ENCODE assay signal across 8 cellular contexts in the genomic region with DNA sequence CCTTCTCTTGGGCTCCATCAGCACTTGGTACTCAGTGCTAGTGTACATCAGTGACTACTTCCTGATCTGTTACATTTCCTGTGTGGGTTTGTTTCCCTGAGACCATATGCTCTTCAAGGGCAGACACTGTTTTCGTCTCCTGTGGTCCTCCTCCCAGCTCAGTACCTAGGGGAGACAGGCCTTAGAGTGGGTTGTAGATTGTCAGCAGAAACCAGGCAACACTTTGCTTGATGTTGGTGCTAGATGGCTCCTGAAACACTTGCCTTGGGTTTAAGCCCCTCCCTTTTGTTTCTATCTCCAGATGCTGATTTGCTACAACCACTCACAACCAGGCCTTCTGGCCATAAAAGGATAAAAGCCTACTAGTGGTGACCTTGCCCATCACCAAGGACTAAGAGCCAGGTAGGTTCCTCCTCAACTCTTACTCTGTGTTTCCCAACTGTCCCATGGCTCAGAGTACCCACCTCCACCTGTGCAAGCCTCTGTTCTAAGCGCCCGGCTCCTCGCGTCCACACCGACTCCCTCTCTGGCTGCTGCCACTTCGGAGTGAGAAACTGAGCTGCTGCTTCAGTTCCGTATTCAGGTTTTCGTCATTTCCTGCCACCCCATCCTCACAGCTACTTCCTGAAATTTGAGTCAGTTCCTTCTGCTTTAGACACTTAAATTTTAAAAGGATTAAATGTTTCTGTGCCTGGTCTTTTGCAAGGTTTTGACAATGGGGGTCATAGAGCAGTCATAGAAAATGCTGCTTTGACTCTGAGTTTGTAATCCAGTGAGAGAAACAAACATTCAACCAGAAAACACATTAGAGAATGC. TPM values are rescaled to one million over a fixed set of nuclear protein-coding genes. Genes with fewer than 3 reads are reported as not detected.
A peak's percentile ranks its signal among the peaks of the same experiment; 100 is the strongest.
DNase-seq lines count a peak whose midpoint lies in the region; ATAC-seq and TF ChIP-seq lines count a peak whose summit lies in the region.

A gene with protein sequence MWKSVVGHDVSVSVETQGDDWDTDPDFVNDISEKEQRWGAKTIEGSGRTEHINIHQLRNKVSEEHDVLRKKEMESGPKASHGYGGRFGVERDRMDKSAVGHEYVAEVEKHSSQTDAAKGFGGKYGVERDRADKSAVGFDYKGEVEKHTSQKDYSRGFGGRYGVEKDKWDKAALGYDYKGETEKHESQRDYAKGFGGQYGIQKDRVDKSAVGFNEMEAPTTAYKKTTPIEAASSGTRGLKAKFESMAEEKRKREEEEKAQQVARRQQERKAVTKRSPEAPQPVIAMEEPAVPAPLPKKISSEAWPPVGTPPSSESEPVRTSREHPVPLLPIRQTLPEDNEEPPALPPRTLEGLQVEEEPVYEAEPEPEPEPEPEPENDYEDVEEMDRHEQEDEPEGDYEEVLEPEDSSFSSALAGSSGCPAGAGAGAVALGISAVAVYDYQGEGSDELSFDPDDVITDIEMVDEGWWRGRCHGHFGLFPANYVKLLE (minus strand): TSS at position 548 of the 816 bp plus-strand sequence. CDS start 2,556 bp downstream, outside the sequence.

- H2BK5ac ChIP-seq in H9 (ENCODE audit: insufficient read length, low read length) = no peak within 1 kb of the TSS

- no peaks in the 10 kb centered on the region for H3K79me2 ChIP-seq in H9 (ENCODE audit: insufficient read depth, low read length)

- no peak within 1 kb of the TSS for H3K4me3 Mint-ChIP-seq in H9
- H3K4me3 Mint-ChIP-seq in activated T-cell treated with anti-CD3 and anti-CD28 coated beads, Interleukin-2, amount 50 U/mL, for 4 hours = peak within 1 kb of the TSS; percentile 96

- peak within 1 kb of the TSS; percentile 66 for H3K18ac ChIP-seq in H9 (ENCODE audit: insufficient read length, low read depth, low read length)

- H3K27me3 ChIP-seq in H9 (ENCODE audit: insufficient read depth, low read length) = no peaks in the 10 kb centered on the region

- peak within 1 kb of the TSS; percentile 56 for H3K4me3 ChIP-seq in GM12865 (ENCODE audit: low read depth, low read length)

- no peaks in the 10 kb centered on the region for H3K9me3 ChIP-seq in H9 (ENCODE audit: control insufficient read depth, low read depth, low read length)

- H4K5ac ChIP-seq in H9 (ENCODE audit: insufficient read length, low read depth, low read length) = no peak within 1 kb of the TSS

- peaks cover 11% of the 10 kb centered on the region in 2 experiments for H3K4me1 Mint-ChIP-seq in H9
- H3K4me1 Mint-ChIP-seq in activated T-cell treated with anti-CD3 and anti-CD28 coated beads, Interleukin-2, amount 50 U/mL, for 4 hours (ENCODE audit: low read depth) = peaks cover 56% of the 10 kb centered on the region

- no peak within 1 kb of the TSS for H2BK120ac ChIP-seq in H9 (ENCODE audit: low read depth, low read length, poor library complexity, severe bottlenecking)

- H3K23me2 ChIP-seq in H9 (ENCODE audit: insufficient read length, low read depth, low read length, poor library complexity, severe bottlenecking) = no peaks in the 10 kb centered on the region

- no peak within 1 kb of the TSS for H2AK5ac ChIP-seq in H9 (ENCODE audit: insufficient read length, low read length)

- no peak within 1 kb of the TSS for H2AFZ ChIP-seq in H9 (ENCODE audit: low read length)

- peak within 1 kb of the TSS; percentile 60; the same call in 1 of the 2 replicates for H3K14ac ChIP-seq in H9 (ENCODE audit: insufficient read depth, low read length)

- H3K79me1 ChIP-seq in H9 (ENCODE audit: insufficient read depth, low read depth, low read length, poor library complexity, severe bottlenecking) = no peaks in the 10 kb centered on the region

- H4K91ac ChIP-seq in H9 (ENCODE audit: insufficient read length, low read depth, low read length) = no peak within 1 kb of the TSS

- peak; percentile 90 for DNase-seq in GM12865 (ENCODE audit: low read depth)
- DNase-seq in H9 = no peak
- DNase-seq in NOMO-1 treated with DMSO at 0.1 percent for 48 hours (lab: John Stamatoyannopoulos, UW; ENCODE audit: unreplicated experiment) = peak; percentile 95
- peak; percentile 57 for DNase-seq in activated T-cell treated with anti-CD3 and anti-CD28 coated beads, Interleukin-2, amount 50 U/mL, for 4 hours
- peak in 37 of 42 donors; percentile 4 to 63 (median 32) for DNase-seq in head of caudate nucleus
- peak; percentile 51 to 54 for DNase-seq in stimulated activated CD4-positive, alpha-beta T cell treated with anti-CD3 and anti-CD28 coated beads, Interleukin-15, amount 100 ng/mL, for 48 hours (ENCODE audit: low read depth in 2 of 2)
- no peak for DNase-seq in HCEC 1CT
- DNase-seq in COLO668 (lab: John Stamatoyannopoulos, UW; ENCODE audit: unreplicated experiment) = no peak

- H4K8ac ChIP-seq in H9 (replicated peaks; ENCODE audit: insufficient read length, low read depth, low read length) = no peak within 1 kb of the TSS

- H3T11ph ChIP-seq in H9 (ENCODE audit: low read length) = no peak within 1 kb of the TSS

- no peak within 1 kb of the TSS for H2BK20ac ChIP-seq in H9 (ENCODE audit: low read depth, low read length, poor library complexity, severe bottlenecking)

- no peak within 1 kb of the TSS for H3K4me2 ChIP-seq in H9 (ENCODE audit: insufficient read depth, insufficient read length, low read length)

- H4K20me1 ChIP-seq in H9 (ENCODE audit: control insufficient read depth, insufficient read depth, insufficient read length) = no peaks in the 10 kb centered on the region

- WGBS in H9 (ENCODE audit: extremely low coverage, insufficient read length, low lambda C conversion rate) = no CpG with 5 or more reads among the region's 9 CpGs

- intact Hi-C loops in head of caudate nucleus (cut with DNase I) = no loop called here

- H2BK15ac ChIP-seq in H9 (ENCODE audit: low read depth, low read length) = no peak within 1 kb of the TSS

- H3K27me3 Mint-ChIP-seq in H9 (ENCODE audit: low read depth) = no peaks in the 10 kb centered on the region
- H3K27me3 Mint-ChIP-seq in activated T-cell treated with anti-CD3 and anti-CD28 coated beads, Interleukin-2, amount 50 U/mL, for 4 hours (ENCODE audit: low read depth) = no peaks in the 10 kb centered on the region

- no peak within 1 kb of the TSS for H3K27ac ChIP-seq in H9 (ENCODE audit: insufficient read length, low read depth, low read length)

- TF ChIP-seq CTCF in GM12865 (IDR thresholded peaks at IDR 0.05; ENCODE audit: insufficient read depth, low read depth, low read length, missing control alignments) (no peak), H9 (conservative IDR thresholded peaks at IDR 0.05) (no peak)

- H3K4ac ChIP-seq in H9 (ENCODE audit: low read depth, low read length) = no peak within 1 kb of the TSS

- H3K9ac ChIP-seq in H9 (ENCODE audit: extremely low read depth, insufficient read length, low read length) = no peak within 1 kb of the TSS

- H3K36me3 Mint-ChIP-seq in H9 (ENCODE audit: insufficient read depth in 1 of 3, low read depth in 3 of 3) = peaks cover 5 to 27% (median 13%) of the 10 kb centered on the region in 3 experiments; a peak in 6 of 7 replicates
- peaks cover 48% of the 10 kb centered on the region for H3K36me3 Mint-ChIP-seq in activated T-cell treated with anti-CD3 and anti-CD28 coated beads, Interleukin-2, amount 50 U/mL, for 4 hours (ENCODE audit: insufficient read depth)

- peak; percentile 89 to 90 for ATAC-seq in activated T-cell treated with anti-CD3 and anti-CD28 coated beads, Interleukin-2, amount 50 U/mL, for 4 hours

- no peak within 1 kb of the TSS for H3K23ac ChIP-seq in H9 (ENCODE audit: insufficient read length, low read depth, low read length)

- H3K56ac ChIP-seq in H9 (ENCODE audit: insufficient read length, low read depth, low read length) = no peak within 1 kb of the TSS

- no peaks in the 10 kb centered on the region; the same call in 1 of the 2 replicates for H3K4me1 ChIP-seq in H9 (ENCODE audit: insufficient read depth, low read length)

- no peak within 1 kb of the TSS for H2BK12ac ChIP-seq in H9 (ENCODE audit: insufficient read length, low read depth, low read length)

- peak within 1 kb of the TSS in 2 of 3 experiments; percentile 69 to 70; a peak in 5 of 7 replicates for H3K27ac Mint-ChIP-seq in H9

- H3K9me3 Mint-ChIP-seq in H9 = no peaks in the 10 kb centered on the region
- peaks cover 4% of the 10 kb centered on the region for H3K9me3 Mint-ChIP-seq in activated T-cell treated with anti-CD3 and anti-CD28 coated beads, Interleukin-2, amount 50 U/mL, for 4 hours

RNA-seq across cellular contexts. Expression of the gene that starts here (rescaled TPM):
- 1.1 and 1.2 TPM in 2 replicates for total RNA-seq in H9 (2021)
- total RNA-seq in activated T-cell treated with anti-CD3 and anti-CD28 coated beads, Interleukin-2, amount 50 U/mL, for 4 hours = 100 to 1,000 TPM; 189 to 221 (median 208) TPM

Comparison
In these comparisons a context has a peak if more than half of its experiments do, and no peak if none do; other contexts are left out.
1. RNA of the gene that starts here (total RNA-seq): 189 to 221 TPM in activated T-cell treated with anti-CD3 and anti-CD28 coated beads, Interleukin-2, amount 50 U/mL, for 4 hours; 1.1 to 1.2 TPM in H9; every median in the first group is over 10 times any median in the second.
2. DNase-seq: peak in GM12865 (single experiment), NOMO-1 treated with DMSO at 0.1 percent for 48 hours (single experiment), activated T-cell treated with anti-CD3 and anti-CD28 coated beads, Interleukin-2, amount 50 U/mL, for 4 hours (single experiment), head of caudate nucleus (37 of 42) and stimulated activated CD4-positive, alpha-beta T cell treated with anti-CD3 and anti-CD28 coated beads, Interleukin-15, amount 100 ng/mL, for 48 hours (2 of 2); none in H9 (single experiment), HCEC 1CT (single experiment) and COLO668 (single experiment).